ENCODE assay signal across 9 cellular contexts in genomic region chr12:102406033-102406584, GRCh38.
DNase-seq lines count a peak whose midpoint lies in the region; ATAC-seq and TF ChIP-seq lines count a peak whose summit lies in the region.
"Had no signal": no experiment of that assay in that cellular context is flagged by ENCODE, and none has a peak within 500 bp of the region (broad histone marks: within the 10 kb centered on the region; RNA-seq: fewer than 3 reads in every experiment).

No MANE protein-coding gene starts in this region.

- CTCF ChIA-PET in HEK293 (lab: Yijun Ruan, JAX) = interaction anchor here (0.6 kb wide), 1 partner anchor 579 kb away, joined by 3 read pairs; no protein-coding TSS in a partner anchor

- no peak overlapping the region for H3K27ac Mint-ChIP-seq in glutamatergic neuron (ENCODE audit: unreplicated experiment)
- H3K27ac Mint-ChIP-seq in stimulated activated naive CD8-positive, alpha-beta T cell treated with anti-CD3 and anti-CD28 coated beads, Interleukin-15, amount 100 ng/mL, for 72 hours = no peak overlapping the region

- no peak overlapping the region for H2AFZ ChIP-seq in smooth muscle cell (ENCODE audit: low read depth)

- no peak overlapping the region for H3K4me3 Mint-ChIP-seq in glutamatergic neuron (ENCODE audit: unreplicated experiment)
- H3K4me3 Mint-ChIP-seq in stimulated activated naive CD8-positive, alpha-beta T cell treated with anti-CD3 and anti-CD28 coated beads, Interleukin-15, amount 100 ng/mL, for 72 hours = no peak overlapping the region
- H3K4me3 Mint-ChIP-seq: central memory CD8-positive, alpha-beta T cell had no signal

- H3K4me1 ChIP-seq in HEK293 (ENCODE audit: control insufficient read depth, insufficient read depth, low read length) (peaks cover 3% of the 10 kb centered on the region; the same call in 1 of the 2 replicates), smooth muscle cell (ENCODE audit: low read depth) (peaks cover 3% of the 10 kb centered on the region)

- H3K4me1 Mint-ChIP-seq in glutamatergic neuron (ENCODE audit: low read depth, unreplicated experiment) = no peaks in the 10 kb centered on the region
- peaks cover 20% of the 10 kb centered on the region for H3K4me1 Mint-ChIP-seq in stimulated activated naive CD8-positive, alpha-beta T cell treated with anti-CD3 and anti-CD28 coated beads, Interleukin-15, amount 100 ng/mL, for 72 hours
- H3K4me1 Mint-ChIP-seq: central memory CD8-positive, alpha-beta T cell had no signal

- no peaks in the 10 kb centered on the region for H3K36me3 Mint-ChIP-seq in glutamatergic neuron (ENCODE audit: unreplicated experiment)

- POLR2A ChIA-PET in HEK293 (lab: Yijun Ruan, JAX) = no interaction called here

- no peak for TF ChIP-seq CTCF in HEK293 (tag by site-specific recombination; IDR thresholded peaks at IDR 0.05)
- TF ChIP-seq CTCF in glutamatergic neuron (IDR thresholded peaks at IDR 0.05; ENCODE audit: partially characterized antibody, unreplicated experiment) = no peak
- TF ChIP-seq CTCF in smooth muscle cell (IDR thresholded peaks at IDR 0.05; ENCODE audit: borderline replicate concordance, insufficient read depth, poor library complexity, severe bottlenecking) = no peak

- H3F3A ChIP-seq in smooth muscle cell (ENCODE audit: low read depth) = no peaks in the 10 kb centered on the region

- H3K79me2 ChIP-seq in smooth muscle cell (ENCODE audit: low read depth) = no peaks in the 10 kb centered on the region

- H3K27me3 ChIP-seq in smooth muscle cell (ENCODE audit: low read depth) = no peaks in the 10 kb centered on the region

- peak; percentile 17 for DNase-seq in AG08396 (ENCODE audit: low spot score)
- DNase-seq in NCI-H69 (lab: John Stamatoyannopoulos, UW) = peak; percentile 96
- peak; percentile 22 for DNase-seq in glutamatergic neuron
- DNase-seq in T-helper 9 cell = no peak
- no peak for DNase-seq in stimulated activated naive CD8-positive, alpha-beta T cell treated with anti-CD3 and anti-CD28 coated beads, Interleukin-15, amount 100 ng/mL, for 72 hours
- no peak for DNase-seq in smooth muscle cell (lab: John Stamatoyannopoulos, UW; ENCODE audit: unreplicated experiment)

- ATAC-seq in stimulated activated naive CD8-positive, alpha-beta T cell treated with anti-CD3 and anti-CD28 coated beads, Interleukin-15, amount 100 ng/mL, for 72 hours = no peak
- ATAC-seq in GM21367 (IDR thresholded peaks at IDR 0.05; ENCODE audit: unreplicated experiment) = no peak

- no peaks in the 10 kb centered on the region for H3K9me3 ChIP-seq in HEK293 (ENCODE audit: control insufficient read depth, insufficient read depth, low read depth, low read length)
- H3K9me3 ChIP-seq in smooth muscle cell (replicated peaks; ENCODE audit: low read depth) = no peaks in the 10 kb centered on the region

- H3K4me3 ChIP-seq in HEK293 (ENCODE audit: low read depth, low read length) = no peak overlapping the region
- H3K4me3 ChIP-seq in smooth muscle cell = no peak overlapping the region

- H3K27ac ChIP-seq in HEK293 (ENCODE audit: extremely low read depth, low read depth, low read length) (0 out of 2 replicates have a peak overlapping the region, but pooled peaks have one; percentile 16), smooth muscle cell (ENCODE audit: low read depth) (no peak overlapping the region)

- H3K9ac ChIP-seq in smooth muscle cell (ENCODE audit: low read depth) = no peak overlapping the region

- H3K9me3 Mint-ChIP-seq in glutamatergic neuron (ENCODE audit: unreplicated experiment) = no peaks in the 10 kb centered on the region
- H3K9me3 Mint-ChIP-seq in stimulated activated naive CD8-positive, alpha-beta T cell treated with anti-CD3 and anti-CD28 coated beads, Interleukin-15, amount 100 ng/mL, for 72 hours = no peaks in the 10 kb centered on the region
- H3K9me3 Mint-ChIP-seq: central memory CD8-positive, alpha-beta T cell had no signal

- no peak overlapping the region for H3K4me2 ChIP-seq in smooth muscle cell

- H3K36me3 ChIP-seq in HEK293 (ENCODE audit: control insufficient read depth in 2 of 2, insufficient read depth in 1 of 2, low read length in 2 of 2) (no peaks in the 10 kb centered on the region), smooth muscle cell (ENCODE audit: low read depth) (no peaks in the 10 kb centered on the region)

- H3K27me3 Mint-ChIP-seq in glutamatergic neuron (ENCODE audit: unreplicated experiment) = no peaks in the 10 kb centered on the region
- peaks cover 46% of the 10 kb centered on the region for H3K27me3 Mint-ChIP-seq in stimulated activated naive CD8-positive, alpha-beta T cell treated with anti-CD3 and anti-CD28 coated beads, Interleukin-15, amount 100 ng/mL, for 72 hours

- no peaks in the 10 kb centered on the region for H4K20me1 ChIP-seq in smooth muscle cell (ENCODE audit: low read depth)

- 73% methylated on average over 7 of the region's 7 CpGs for WGBS in smooth muscle cell (ENCODE audit: low lambda C conversion rate)

TF ChIP-seq in HEK293, 187 proteins besides CTCF, POLR2A, EP300 and RAD21:
- TF ChIP-seq ZBTB48 (tag by site-specific recombination; IDR thresholded peaks at IDR 0.05) (0 out of 2 replicates have a peak, but pooled peaks have one; percentile 33), SCRT2 (tag by site-specific recombination; IDR thresholded peaks at IDR 0.05) (peak; percentile 86), ZNF366 (tag by site-specific recombination; conservative IDR thresholded peaks at IDR 0.05) (0 out of 2 replicates have a peak, but pooled peaks have one; percentile 20), ZSCAN5A (tag by site-specific recombination; IDR thresholded peaks at IDR 0.05) (no peak), ZNF677 (tag by site-specific recombination; IDR thresholded peaks at IDR 0.05) (no peak), ZNF266 (tag by site-specific recombination; IDR thresholded peaks at IDR 0.05; ENCODE audit: low read depth) (no peak)

Comparison
In these comparisons a context has a peak if more than half of its experiments do, and no peak if none do; other contexts are left out.
1. DNase-seq: peak in AG08396 (single experiment), NCI-H69 (single experiment) and glutamatergic neuron (single experiment); none in T-helper 9 cell (single experiment), stimulated activated naive CD8-positive, alpha-beta T cell treated with anti-CD3 and anti-CD28 coated beads, Interleukin-15, amount 100 ng/mL, for 72 hours (0 of 2) and smooth muscle cell (single experiment).